Comparison of ENCODE assay signal across 10 cellular contexts in genomic region chr10:31467791-31468535, GRCh38.
DNase-seq lines count a peak whose midpoint lies in the region; ATAC-seq and TF ChIP-seq lines count a peak whose summit lies in the region.
"Had no signal": no experiment of that assay in that cellular context is flagged by ENCODE, and none has a peak within 500 bp of the region (broad histone marks: within the 10 kb centered on the region; RNA-seq: fewer than 3 reads in every experiment).

No MANE protein-coding gene starts in this region.

- H3K9me3 ChIP-seq in Peyer's patch = no peaks in the 10 kb centered on the region
- H3K9me3 ChIP-seq in heart right ventricle = peaks cover 0 to 36% (median 21%) of the 10 kb centered on the region in 11 donors
- peaks cover 12% of the 10 kb centered on the region in 2 donors for H3K9me3 ChIP-seq in transverse colon

- H3K36me3 ChIP-seq in Peyer's patch (peaks cover 0 to 20% (median 0%) of the 10 kb centered on the region in 3 donors), heart right ventricle (peaks cover 0 to 64% (median 45%) of the 10 kb centered on the region in 9 donors), transverse colon (peaks cover 0 to 21% (median 4%) of the 10 kb centered on the region in 4 donors)

- ATAC-seq in activated T-cell treated with anti-CD3 and anti-CD28 coated beads, Interleukin-2, amount 50 U/mL, for 72 hours (replicated peaks in 1 of 2) = peak; percentile 27 to 30
- peak in 7 of 8 donors; percentile 25 to 71 (median 64) for ATAC-seq in heart right ventricle
- ATAC-seq in GM19351 (IDR thresholded peaks at IDR 0.05; ENCODE audit: unreplicated experiment) = no peak

- no peaks in the 10 kb centered on the region for H3K4me1 Mint-ChIP-seq in activated T-cell treated with anti-CD3 and anti-CD28 coated beads, Interleukin-2, amount 50 U/mL, for 72 hours (ENCODE audit: low read depth)

- DNase-seq in activated T-cell treated with anti-CD3 and anti-CD28 coated beads, Interleukin-2, amount 50 U/mL, for 72 hours = peak in 1 of 2 donors; percentile 4
- no peak for DNase-seq in activated T-cell treated with anti-CD3 and anti-CD28 coated beads, Interleukin-2, amount 50 U/mL, for 1 hour
- DNase-seq in Peyer's patch (peak in 1 of 3 donors; percentile 27), heart right ventricle (peak in 1 of 2 donors; percentile 9), transverse colon (peak; percentile 13), cerebellar nuclear complex (lab: John Stamatoyannopoulos, UW) (no peak), NCI-H2227 (lab: John Stamatoyannopoulos, UW; ENCODE audit: unreplicated experiment) (no peak)
- DNase-seq: DMS153, hypothalamus had no signal

- H3K4me3 ChIP-seq in Peyer's patch = no peak overlapping the region
- H3K4me3 ChIP-seq in heart right ventricle = no peak overlapping the region
- H3K4me3 ChIP-seq in transverse colon = no peak overlapping the region

- no peaks in the 10 kb centered on the region for H3K27me3 ChIP-seq in Peyer's patch
- no peaks in the 10 kb centered on the region for H3K27me3 ChIP-seq in heart right ventricle
- no peaks in the 10 kb centered on the region for H3K27me3 ChIP-seq in transverse colon

- H3K27ac Mint-ChIP-seq in activated T-cell treated with anti-CD3 and anti-CD28 coated beads, Interleukin-2, amount 50 U/mL, for 72 hours = no peak overlapping the region

- TF ChIP-seq POLR2A in Peyer's patch (IDR thresholded peaks at IDR 0.05) = no peak
- TF ChIP-seq POLR2A in transverse colon (IDR thresholded peaks at IDR 0.05) = no peak

- peaks cover 13 to 16% of the 10 kb centered on the region in 2 donors for H3K9me3 Mint-ChIP-seq in activated T-cell treated with anti-CD3 and anti-CD28 coated beads, Interleukin-2, amount 50 U/mL, for 72 hours

- TF ChIP-seq CTCF in Peyer's patch (IDR thresholded peaks at IDR 0.05) (peak in 4 of 6 experiments; percentile 6 to 55 (median 49)), heart right ventricle (IDR thresholded peaks at IDR 0.05) (peak; percentile 20 to 60 (median 51)), transverse colon (IDR thresholded peaks at IDR 0.05) (peak in 4 of 5 experiments; percentile 39 to 60 (median 48))

- TF ChIP-seq EP300 in transverse colon (IDR thresholded peaks at IDR 0.05; ENCODE audit: low read depth) = no peak

- H3K27ac ChIP-seq in Peyer's patch = no peak overlapping the region
- no peak overlapping the region for H3K27ac ChIP-seq in heart right ventricle
- H3K27ac ChIP-seq in transverse colon = no peak overlapping the region

- in situ Hi-C loops in transverse colon (cut with MboI; ENCODE audit: low pct_ligation_motif_present in 1 of 4, low pct_unique_long_range_greater_than_20kb in 1 of 4, low sequenced_read_pairs in 3 of 4) = no loop called here

- no peak overlapping the region for H3K4me3 Mint-ChIP-seq in activated T-cell treated with anti-CD3 and anti-CD28 coated beads, Interleukin-2, amount 50 U/mL, for 72 hours

- H3K27me3 Mint-ChIP-seq in activated T-cell treated with anti-CD3 and anti-CD28 coated beads, Interleukin-2, amount 50 U/mL, for 72 hours (ENCODE audit: low read depth) = no peaks in the 10 kb centered on the region

- intact Hi-C loops in heart right ventricle (cut with DNase I) (loop anchor here in 3 of 10 donors (10.0 kb wide), 3 partner anchors 73 to 143 kb away; no protein-coding TSS in a partner anchor), transverse colon (cut with DNase I; ENCODE audit: low total_unique reads) (no loop called here)

- H3K4me1 ChIP-seq in Peyer's patch = no peaks in the 10 kb centered on the region
- no peaks in the 10 kb centered on the region for H3K4me1 ChIP-seq in heart right ventricle
- no peaks in the 10 kb centered on the region for H3K4me1 ChIP-seq in transverse colon

- 88 to 94% methylated on average over 4 of the region's 4 CpGs for WGBS in heart right ventricle, 2 donors
- 25 to 85% methylated on average over 1 to 4 of the region's 4 CpGs for WGBS in transverse colon (ENCODE audit: low coverage in 1 of 2), 2 donors

- H3K36me3 Mint-ChIP-seq in activated T-cell treated with anti-CD3 and anti-CD28 coated beads, Interleukin-2, amount 50 U/mL, for 72 hours (ENCODE audit: insufficient read depth in 2 of 2) = peaks cover 34 to 51% of the 10 kb centered on the region in 2 donors
